Comparison of ENCODE assay signal across 20 cellular contexts in the genomic region with DNA sequence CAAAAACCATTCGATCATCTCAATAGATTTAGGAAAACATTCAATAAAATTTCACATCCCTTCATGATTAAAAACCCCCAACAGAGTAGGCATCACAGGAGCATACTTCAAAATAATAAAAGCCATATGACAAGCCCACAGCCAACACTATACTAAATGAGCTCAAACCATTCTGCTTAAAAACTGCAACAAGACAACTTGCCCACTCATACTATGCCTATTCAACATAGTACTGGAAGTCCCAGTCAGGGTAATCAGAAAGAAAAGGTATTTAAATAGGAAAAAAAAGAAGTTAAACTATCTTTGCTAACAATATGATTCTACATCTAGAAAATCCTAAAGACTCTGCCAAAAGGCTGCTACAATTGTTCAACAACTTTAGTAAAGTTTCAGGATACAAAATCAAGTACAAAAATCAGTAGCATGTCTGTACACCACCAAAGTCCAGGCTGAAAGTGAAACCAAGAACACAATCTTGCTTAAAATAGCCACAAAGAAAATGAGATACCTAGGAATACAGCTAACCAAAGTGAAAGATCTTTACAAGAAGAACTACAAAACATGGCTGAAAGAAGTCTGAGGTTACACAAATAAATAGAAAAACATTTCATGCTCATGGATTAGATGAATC.
DNase-seq lines count a peak whose midpoint lies in the region; ATAC-seq, FAIRE-seq and TF ChIP-seq lines count a peak whose summit lies in the region.
"Had no signal": no experiment of that assay in that cellular context is flagged by ENCODE, and none has a peak within 500 bp of the region (broad histone marks: within the 10 kb centered on the region; RNA-seq: fewer than 3 reads in every experiment).

No MANE protein-coding gene starts in this region.

- peak; percentile 16 for FAIRE-seq in D721Med (lab: Jason Lieb, UNC)

- intact Hi-C loops in ovary (cut with DNase I) = no loop called here

- no peak overlapping the region for H3K4me3 ChIP-seq in ovary
- no peak overlapping the region for H3K4me3 ChIP-seq in suprapubic skin
- H3K4me3 ChIP-seq: thoracic aorta had no signal

- no peak for TF ChIP-seq POLR2A in ovary (IDR thresholded peaks at IDR 0.05)
- TF ChIP-seq POLR2A in suprapubic skin (IDR thresholded peaks at IDR 0.05) = no peak

- in situ Hi-C loops in ACHN (cut with HindIII; ENCODE audit: low pct_ligation_motif_present, low pct_unique_long_range_greater_than_20kb, low sequenced_read_pairs) = no loop called here

- TF ChIP-seq EP300 in ovary (IDR thresholded peaks at IDR 0.05) = no peak
- no peak for TF ChIP-seq EP300 in suprapubic skin (IDR thresholded peaks at IDR 0.05)

- no peaks in the 10 kb centered on the region for H3K27me3 ChIP-seq in ovary
- H3K27me3 ChIP-seq in suprapubic skin = no peaks in the 10 kb centered on the region

- H3K9me3 ChIP-seq in ovary (no peaks in the 10 kb centered on the region), suprapubic skin (peaks cover 3% of the 10 kb centered on the region)
- H3K9me3 ChIP-seq: thoracic aorta had no signal

- no peaks in the 10 kb centered on the region for H3K4me1 ChIP-seq in ovary (ENCODE audit: insufficient read depth)
- no peaks in the 10 kb centered on the region for H3K4me1 ChIP-seq in suprapubic skin

- no peaks in the 10 kb centered on the region for H3K36me3 ChIP-seq in ovary
- H3K36me3 ChIP-seq in suprapubic skin = no peaks in the 10 kb centered on the region
- H3K36me3 ChIP-seq: thoracic aorta had no signal

- DNase-seq in D721Med (ENCODE audit: insufficient read length, low spot score) = no peak
- no peak for DNase-seq in ovary
- no peak for DNase-seq in suprapubic skin (ENCODE audit: low spot score in 2 of 2)
- DNase-seq in ACHN = no peak
- DNase-seq: 8988T; activated CD4-positive, alpha-beta T cell treated with anti-CD3 and anti-CD28 coated beads, Interleukin-2, amount 50 U/mL, for 1 hour; activated naive CD4-positive, alpha-beta T cell treated with Interleukin-2 at 50 U/mL for 16 hours; Calu3; effector memory CD8-positive, alpha-beta T cell; GF-D8; NCI-H187 treated with DMSO at 0.1 percent for 48 hours; NCI-H510A; occipital lobe; Right ventricle myocardium superior; T-helper 1 cell had no signal

- H3K27ac ChIP-seq in ovary (no peak overlapping the region), suprapubic skin (no peak overlapping the region)
- H3K27ac ChIP-seq: thoracic aorta had no signal

- 89 to 94% (median 90%) methylated on average over 1 of the region's 1 CpG for WGBS in ovary, 3 donors
- 100% methylated on average over 1 of the region's 1 CpG for WGBS in suprapubic skin

- peak; percentile 72 for ATAC-seq in GM19452 (IDR thresholded peaks at IDR 0.05; ENCODE audit: unreplicated experiment)
- peak; percentile 54 for ATAC-seq in HG02870 (IDR thresholded peaks at IDR 0.05; ENCODE audit: unreplicated experiment)
- ATAC-seq in HG03457 (IDR thresholded peaks at IDR 0.05; ENCODE audit: unreplicated experiment) = peak; percentile 76
- no peak for ATAC-seq in HG03280 (IDR thresholded peaks at IDR 0.05; ENCODE audit: unreplicated experiment)
- ATAC-seq: effector memory CD8-positive, alpha-beta T cell had no signal

- TF ChIP-seq CTCF in D721Med (IDR thresholded peaks at IDR 0.05; ENCODE audit: insufficient read depth, missing control alignments) (no peak), ovary (IDR thresholded peaks at IDR 0.05) (no peak), suprapubic skin (IDR thresholded peaks at IDR 0.05) (no peak)
